Comparison of ENCODE assay signal across 8 cellular contexts in genomic region chr16:11586856-11587642, GRCh38. TPM values are rescaled to one million over a fixed set of nuclear protein-coding genes. Genes with fewer than 3 reads are reported as not detected.
DNase-seq lines count a peak whose midpoint lies in the region; ATAC-seq and TF ChIP-seq lines count a peak whose summit lies in the region.

Gene LITAF, minus strand, starts transcription at chr16:11586919. Its CDS starts 30,189 bp downstream, at chr16:11556730.

- H3K9me3 ChIP-seq in AG04450 (ENCODE audit: control insufficient read depth, insufficient read depth, low read length) (no peaks in the 10 kb centered on the region; the same call in 1 of the 2 replicates), SK-N-SH (no peaks in the 10 kb centered on the region), adipocyte (ENCODE audit: control insufficient read depth, low read length) (no peaks in the 10 kb centered on the region), heart right ventricle (peaks cover 0 to 10% (median 0%) of the 10 kb centered on the region in 11 donors), psoas muscle (no peaks in the 10 kb centered on the region)

- H3K9me2 ChIP-seq in SK-N-SH: no peaks in the 10 kb centered on the region

- no peak for TF ChIP-seq RAD21 in SK-N-SH (IDR thresholded peaks at IDR 0.05; ENCODE audit: low read length)

- H3K4me3 ChIP-seq in AG04450 (ENCODE audit: low read depth, low read length) (peak within 1 kb of the TSS; percentile 90), SK-N-SH (ENCODE audit: low read depth in 2 of 2, low read length in 1 of 2) (peak within 1 kb of the TSS; percentile 69 to 93), adipocyte (ENCODE audit: low read length) (peak within 1 kb of the TSS; percentile 85), heart right ventricle (peak within 1 kb of the TSS; percentile 62 to 91 (median 78)), psoas muscle (peak within 1 kb of the TSS; percentile 80)

- intact Hi-C loops in heart right ventricle (cut with DNase I): loop anchor here in 3 of 10 donors (5.0 kb wide), 1 partner anchor 55 kb away; no protein-coding TSS in a partner anchor
- intact Hi-C loops in psoas muscle (cut with DNase I): loop anchor here in 1 of 2 donors (5.0 kb wide), 1 partner anchor 55 kb away; no protein-coding TSS in a partner anchor

- H3F3A ChIP-seq in SK-N-SH (replicated peaks; ENCODE audit: insufficient read depth): peaks cover 5% of the 10 kb centered on the region

- POLR2A ChIA-PET in AG04450 (lab: Yijun Ruan, JAX) (interaction anchor here (0.6 to 1.6 kb wide), 7 partner anchors 12 to 285 kb away, joined by 4 to 10 read pairs (median 5); partner anchors contain the start of gene ZC3H7A), SK-N-SH (lab: Yijun Ruan, JAX) (interaction anchor here (0.9 to 2.2 kb wide), 10 partner anchors 11 to 210 kb away, joined by 3 to 13 read pairs (median 4); partner anchors contain the start of gene ZC3H7A)

- H3K27ac ChIP-seq in AG04450 (ENCODE audit: low read depth, low read length) (peak within 1 kb of the TSS; percentile 57), SK-N-SH (ENCODE audit: low read depth in 2 of 2, low read length in 1 of 2) (peak within 1 kb of the TSS; percentile 50 to 95), heart right ventricle (peak within 1 kb of the TSS; percentile 64 to 99 (median 94)), psoas muscle (peak within 1 kb of the TSS; percentile 82)

- no peak for TF ChIP-seq EP300 in SK-N-SH (IDR thresholded peaks at IDR 0.05; ENCODE audit: borderline replicate concordance in 1 of 2, low read depth in 1 of 2, low read length in 1 of 2)

- DNase-seq in AG04450 (ENCODE audit: low read depth, low spot score) (no peak), SK-N-SH (peak; percentile 92), adipocyte (ENCODE audit: low read depth) (peak; percentile 88), heart right ventricle (peak; percentile 66 to 78), psoas muscle (peak; percentile 68 to 72), dermis blood vessel endothelial cell (no peak)

- peak within 1 kb of the TSS; percentile 99 for H2AFZ ChIP-seq in SK-N-SH (ENCODE audit: low read depth)

- under 1% methylated on average over 34 of the region's 74 CpGs for WGBS in SK-N-SH (ENCODE audit: low lambda C conversion rate)
- 4 to 6% methylated on average over 60 to 73 of the region's 74 CpGs for WGBS in heart right ventricle, 2 donors
- WGBS in psoas muscle, 3 donors: 4 to 12% (median 6%) methylated on average over 25 to 74 of the region's 74 CpGs

- no peaks in the 10 kb centered on the region for H3K36me3 ChIP-seq in SK-N-SH (replicated peaks in 1 of 2; ENCODE audit: control insufficient read depth in 1 of 2, insufficient read depth in 2 of 2, low read length in 1 of 2)
- no peaks in the 10 kb centered on the region for H3K36me3 ChIP-seq in adipocyte (ENCODE audit: control insufficient read depth, insufficient read depth, low read length, severe bottlenecking)
- H3K36me3 ChIP-seq in heart right ventricle: no peaks in the 10 kb centered on the region
- H3K36me3 ChIP-seq in psoas muscle (ENCODE audit: insufficient read depth in 1 of 2, low read depth in 1 of 2): no peaks in the 10 kb centered on the region

- no peak for TF ChIP-seq CTCF in AG04450 (IDR thresholded peaks at IDR 0.05; ENCODE audit: low read depth, low read length)
- TF ChIP-seq CTCF in SK-N-SH (IDR thresholded peaks at IDR 0.05): no peak
- peak in 1 of 9 donors; percentile 3 for TF ChIP-seq CTCF in heart right ventricle (IDR thresholded peaks at IDR 0.05)
- TF ChIP-seq CTCF in psoas muscle (IDR thresholded peaks at IDR 0.05): no peak

- TF ChIP-seq POLR2A in GM18526 (IDR thresholded peaks at IDR 0.05; ENCODE audit: extremely low read depth, insufficient read length): peak; percentile 82

- CTCF ChIA-PET in AG04450 (lab: Charles Lee): interaction anchor here (0.5 to 3.9 kb wide), 6 partner anchors 41 to 197 kb away, joined by 3 to 15 read pairs (median 6); no protein-coding TSS in a partner anchor
- CTCF ChIA-PET in SK-N-SH (lab: Yijun Ruan, JAX): interaction anchor here (0.7 to 2.3 kb wide), 11 partner anchors 11 to 630 kb away, joined by 3 to 13 read pairs (median 4); no protein-coding TSS in a partner anchor

- no peaks in the 10 kb centered on the region for H4K20me1 ChIP-seq in SK-N-SH (ENCODE audit: insufficient read depth)

- H3K79me2 ChIP-seq in SK-N-SH (ENCODE audit: insufficient read depth): peaks cover 48% of the 10 kb centered on the region; the same call in 1 of the 2 replicates

- H3K4me2 ChIP-seq in SK-N-SH: peak within 1 kb of the TSS; percentile 98

- H3K4me1 ChIP-seq in SK-N-SH (ENCODE audit: control insufficient read depth in 1 of 2, insufficient read depth in 2 of 2, low read depth in 1 of 2, low read length in 1 of 2): peaks cover 0 to 19% of the 10 kb centered on the region in 2 experiments; a peak in 1 of 4 replicates
- peaks cover 20% of the 10 kb centered on the region for H3K4me1 ChIP-seq in adipocyte (ENCODE audit: control insufficient read depth, insufficient read depth, low read length)
- peaks cover 5 to 50% (median 13%) of the 10 kb centered on the region in 9 donors for H3K4me1 ChIP-seq in heart right ventricle
- H3K4me1 ChIP-seq in psoas muscle: peaks cover 10% of the 10 kb centered on the region

- H3K27me3 ChIP-seq in AG04450 (ENCODE audit: control insufficient read depth, insufficient read depth, low read length): no peaks in the 10 kb centered on the region
- H3K27me3 ChIP-seq in SK-N-SH (ENCODE audit: insufficient read depth): no peaks in the 10 kb centered on the region
- H3K27me3 ChIP-seq in adipocyte (replicated peaks; ENCODE audit: control insufficient read depth, insufficient read depth, low read length): no peaks in the 10 kb centered on the region
- H3K27me3 ChIP-seq in heart right ventricle: peaks cover 0 to 5% (median 0%) of the 10 kb centered on the region in 7 donors
- H3K27me3 ChIP-seq in psoas muscle (ENCODE audit: insufficient read depth in 3 of 3, low read length in 2 of 3): peaks cover 0 to 8% (median 5%) of the 10 kb centered on the region in 3 donors

- ATAC-seq in HG03139 (IDR thresholded peaks at IDR 0.05; ENCODE audit: unreplicated experiment) (peak; percentile 53), heart right ventricle (peak; percentile 73 to 89 (median 84)), psoas muscle (peak; percentile 73 to 79 (median 78))

- peak within 1 kb of the TSS; percentile 85 for H3K9ac ChIP-seq in SK-N-SH
- peak within 1 kb of the TSS; percentile 85 for H3K9ac ChIP-seq in adipocyte (ENCODE audit: low read length)

TF ChIP-seq in SK-N-SH, 30 proteins besides CTCF, POLR2A, EP300 and RAD21:
- no peak for TF ChIP-seq GATA2 (CRISPR knock-in tag; IDR thresholded peaks at IDR 0.05)
- TF ChIP-seq MAX (IDR thresholded peaks at IDR 0.05; ENCODE audit: low read depth): 0 out of 2 replicates have a peak, but pooled peaks have one; percentile 10
- TF ChIP-seq GABPA (IDR thresholded peaks at IDR 0.05; ENCODE audit: low read depth): 0 out of 2 replicates have a peak, but pooled peaks have one; percentile 23
- no peak for TF ChIP-seq PBX3 (IDR thresholded peaks at IDR 0.05)
- TF ChIP-seq ELF1 (IDR thresholded peaks at IDR 0.05): peak; percentile 34; the same call in 1 of the 2 replicates
- peak; percentile 5; the same call in 1 of the 2 replicates for TF ChIP-seq RCOR1 (IDR thresholded peaks at IDR 0.05; ENCODE audit: low read length)
- TF ChIP-seq POLR2AphosphoS5 (IDR thresholded peaks at IDR 0.05; ENCODE audit: low read depth, low read length): 0 out of 2 replicates have a peak, but pooled peaks have one; percentile 26
- 0 out of 2 replicates have a peak, but pooled peaks have one; percentile 34 for TF ChIP-seq MXI1 (IDR thresholded peaks at IDR 0.05; ENCODE audit: low read depth, low read length)
- TF ChIP-seq FOXJ3 (CRISPR knock-in tag; IDR thresholded peaks at IDR 0.05): peak; percentile 62
- TF ChIP-seq FOSL2 (IDR thresholded peaks at IDR 0.05; ENCODE audit: borderline replicate concordance, low read depth): no peak
- no peak for TF ChIP-seq ZBTB33 (IDR thresholded peaks at IDR 0.05; ENCODE audit: borderline replicate concordance, low read depth)

RNA-seq across cellular contexts. Expression of gene LITAF, which starts in this region (rescaled TPM):
- polyA plus RNA-seq in AG04450 (2011; rRNA removed) (190 and 217 TPM in 2 replicates), SK-N-SH (2012; rRNA removed) (26.6 and 45.7 TPM in 2 replicates), heart right ventricle (10 to 100 TPM; 13.3 to 19.2 TPM), psoas muscle (10 to 100 TPM in 2 of 3 donors, 1 to 10 TPM in 1; 5.0 to 33.1 (median 21.5) TPM)
- 165 and 233 TPM in 2 replicates for polyA minus RNA-seq in AG04450 (2011; rRNA and poly(A)+ RNA removed)
- polyA plus RNA-seq in SK-N-SH (2012; cell fraction: cytosol; rRNA removed): 30.2 and 34.1 TPM in 2 replicates
- 12.8 and 22.5 TPM in 2 replicates for polyA plus RNA-seq in SK-N-SH (2012; cell fraction: nucleus; rRNA removed)
- total RNA-seq in heart right ventricle (10 to 100 TPM; 29.5 to 96.9 (median 41.6) TPM), psoas muscle (10 to 100 TPM in 3 of 4 donors, 1 to 10 TPM in 1; 8.5 to 60.2 (median 18.5) TPM), dermis blood vessel endothelial cell (3.6 and 5.6 TPM in 2 replicates)

Comparison
In these comparisons a context has a peak if more than half of its experiments do, and no peak if none do; other contexts are left out.
1. DNase-seq: peak in SK-N-SH (single experiment), adipocyte (single experiment), heart right ventricle (2 of 2) and psoas muscle (2 of 2); none in AG04450 (single experiment) and dermis blood vessel endothelial cell (single experiment).
2. Peak in every context shown above with its lines, with median percentiles within 50 percentile points of each other: H3K27ac ChIP-seq, H3K4me3 ChIP-seq and ATAC-seq.